ENCODE assay signal across 7 cellular contexts in the genomic region with DNA sequence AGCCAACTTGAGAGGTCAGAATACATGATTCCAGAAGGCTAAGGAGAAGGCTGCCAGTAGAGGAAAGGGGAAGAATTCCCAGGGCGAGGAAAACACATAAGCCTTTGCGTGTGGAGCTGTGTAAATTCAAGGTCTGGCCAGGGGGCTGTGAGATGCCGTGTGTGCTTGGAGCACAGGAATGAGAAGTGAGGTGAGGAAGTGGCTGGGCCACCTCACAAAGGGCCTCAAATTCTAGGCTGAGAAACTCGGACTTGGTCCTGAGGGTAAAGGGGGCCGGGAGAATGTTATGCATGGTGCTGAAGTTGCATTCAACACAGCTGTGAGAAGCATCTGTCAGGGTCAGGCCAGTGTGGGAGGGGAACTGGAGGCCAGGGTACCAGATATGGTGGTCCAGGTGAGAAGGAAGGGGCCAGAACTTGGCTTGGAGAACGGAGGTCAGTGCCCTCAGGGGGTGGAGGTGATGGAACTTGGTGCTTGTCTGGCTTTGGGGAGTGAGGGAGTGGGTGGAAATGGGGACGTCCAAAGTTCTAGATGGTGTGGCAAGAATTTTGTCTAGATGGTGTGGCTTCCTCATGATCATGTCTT. TPM values are rescaled to one million over a fixed set of nuclear protein-coding genes. Genes with fewer than 3 reads are reported as not detected.
DNase-seq lines count a peak whose midpoint lies in the region; ATAC-seq and FAIRE-seq lines count a peak whose summit lies in the region.

No MANE protein-coding gene starts in this region.

- peaks cover 45% of the 10 kb centered on the region for H3K4me1 Mint-ChIP-seq in activated naive CD8-positive, alpha-beta T cell treated with anti-CD3 and anti-CD28 coated beads, Interleukin-2, amount 10 ng/mL, durations not matched to agents 7 days and 5 days
- H3K4me1 Mint-ChIP-seq in stimulated activated naive CD8-positive, alpha-beta T cell treated with anti-CD3 and anti-CD28 coated beads, Interleukin-15, amount 100 ng/mL, for 72 hours = peaks cover 74% of the 10 kb centered on the region

- DNase-seq in activated naive CD8-positive, alpha-beta T cell treated with anti-CD3 and anti-CD28 coated beads, Interleukin-2, amount 10 ng/mL, durations not matched to agents 7 days and 5 days = no peak
- DNase-seq in stimulated activated naive CD8-positive, alpha-beta T cell treated with anti-CD3 and anti-CD28 coated beads, Interleukin-15, amount 100 ng/mL, for 72 hours = no peak
- no peak for DNase-seq in stimulated activated CD4-positive, alpha-beta T cell treated with anti-CD3 and anti-CD28 coated beads, Interleukin-15, amount 100 ng/mL, for 24 hours
- DNase-seq in NCI-H2081 treated with DMSO at 0.1 percent for 48 hours (lab: John Stamatoyannopoulos, UW) (no peak), RCC 7860 (ENCODE audit: low spot score) (no peak)

- POLR2A ChIA-PET in activated naive CD8-positive, alpha-beta T cell treated with anti-CD3 and anti-CD28 coated beads, Interleukin-2, amount 10 ng/mL, durations not matched to agents 7 days and 5 days (lab: Charles Lee) = interaction anchor here (0.9 to 3.8 kb wide), 4 partner anchors 11 to 160 kb away, joined by 4 to 13 read pairs (median 12); a partner anchor contains a TSS

- H3K9ac ChIP-seq in HUES48 (ENCODE audit: low read depth, low read length) (peak overlapping the region; percentile 91), iPS-20b (ENCODE audit: low read depth, low read length) (peak overlapping the region; percentile 97; the same call in 1 of the 2 replicates)

- H3K9me3 ChIP-seq in HUES48 (ENCODE audit: control insufficient read depth, insufficient read depth, low read length) (no peaks in the 10 kb centered on the region), iPS-20b (ENCODE audit: insufficient read depth, low read depth, low read length) (no peaks in the 10 kb centered on the region)

- H3K4me3 ChIP-seq in HUES48 (ENCODE audit: low read depth, low read length) (peak overlapping the region; percentile 88), iPS-20b (ENCODE audit: low read length) (peak overlapping the region; percentile 87)

- no peak overlapping the region for H3K27ac ChIP-seq in HUES48 (ENCODE audit: low read depth, low read length)
- H3K27ac ChIP-seq in iPS-20b (ENCODE audit: low read length) = no peak overlapping the region

- H3K36me3 ChIP-seq in HUES48 (ENCODE audit: control insufficient read depth, insufficient read depth, low read length) = no peaks in the 10 kb centered on the region
- H3K36me3 ChIP-seq in iPS-20b (ENCODE audit: insufficient read depth, low read depth, low read length) = no peaks in the 10 kb centered on the region

- H3K4me1 ChIP-seq in HUES48 (ENCODE audit: control insufficient read depth, insufficient read depth, low read length) = peaks cover 9% of the 10 kb centered on the region
- peaks cover 4% of the 10 kb centered on the region; the same call in 1 of the 2 replicates for H3K4me1 ChIP-seq in iPS-20b (ENCODE audit: insufficient read depth, low read length)

- H3K36me3 Mint-ChIP-seq in activated naive CD8-positive, alpha-beta T cell treated with anti-CD3 and anti-CD28 coated beads, Interleukin-2, amount 10 ng/mL, durations not matched to agents 7 days and 5 days = peaks cover 21% of the 10 kb centered on the region

- peak overlapping the region; percentile 100 for H3K4me3 Mint-ChIP-seq in activated naive CD8-positive, alpha-beta T cell treated with anti-CD3 and anti-CD28 coated beads, Interleukin-2, amount 10 ng/mL, durations not matched to agents 7 days and 5 days
- peak overlapping the region; percentile 96 to 99 for H3K4me3 Mint-ChIP-seq in stimulated activated naive CD8-positive, alpha-beta T cell treated with anti-CD3 and anti-CD28 coated beads, Interleukin-15, amount 100 ng/mL, for 72 hours

- no peak for ATAC-seq in activated naive CD8-positive, alpha-beta T cell treated with anti-CD3 and anti-CD28 coated beads, Interleukin-2, amount 10 ng/mL, durations not matched to agents 7 days and 5 days (ENCODE audit: low read depth)
- ATAC-seq in stimulated activated naive CD8-positive, alpha-beta T cell treated with anti-CD3 and anti-CD28 coated beads, Interleukin-15, amount 100 ng/mL, for 72 hours = no peak

- no peaks in the 10 kb centered on the region for H3K9me3 Mint-ChIP-seq in activated naive CD8-positive, alpha-beta T cell treated with anti-CD3 and anti-CD28 coated beads, Interleukin-2, amount 10 ng/mL, durations not matched to agents 7 days and 5 days
- peaks cover 0 to 6% of the 10 kb centered on the region in 2 donors for H3K9me3 Mint-ChIP-seq in stimulated activated naive CD8-positive, alpha-beta T cell treated with anti-CD3 and anti-CD28 coated beads, Interleukin-15, amount 100 ng/mL, for 72 hours

- H3K27ac Mint-ChIP-seq in activated naive CD8-positive, alpha-beta T cell treated with anti-CD3 and anti-CD28 coated beads, Interleukin-2, amount 10 ng/mL, durations not matched to agents 7 days and 5 days = peak overlapping the region; percentile 100
- peak overlapping the region; percentile 100 for H3K27ac Mint-ChIP-seq in stimulated activated naive CD8-positive, alpha-beta T cell treated with anti-CD3 and anti-CD28 coated beads, Interleukin-15, amount 100 ng/mL, for 72 hours

- no peak for FAIRE-seq in RCC 7860 (lab: Jason Lieb, UNC)

- no peaks in the 10 kb centered on the region for H3K27me3 ChIP-seq in HUES48 (ENCODE audit: control insufficient read depth, insufficient read depth, low read length)
- H3K27me3 ChIP-seq in iPS-20b (ENCODE audit: insufficient read depth, low read length) = no peaks in the 10 kb centered on the region

- peaks cover 3% of the 10 kb centered on the region for H3K27me3 Mint-ChIP-seq in activated naive CD8-positive, alpha-beta T cell treated with anti-CD3 and anti-CD28 coated beads, Interleukin-2, amount 10 ng/mL, durations not matched to agents 7 days and 5 days
- no peaks in the 10 kb centered on the region for H3K27me3 Mint-ChIP-seq in stimulated activated naive CD8-positive, alpha-beta T cell treated with anti-CD3 and anti-CD28 coated beads, Interleukin-15, amount 100 ng/mL, for 72 hours

RNA-seq across cellular contexts. Expression of a gene that starts 4.9 kb away (rescaled TPM):
- 10 to 100 TPM; 56.6 to 59.8 TPM for total RNA-seq in activated naive CD8-positive, alpha-beta T cell treated with anti-CD3 and anti-CD28 coated beads, Interleukin-2, amount 10 ng/mL, durations not matched to agents 7 days and 5 days

RNA-seq across cellular contexts. Expression of a gene that starts 7.5 kb away (rescaled TPM):
- total RNA-seq in activated naive CD8-positive, alpha-beta T cell treated with anti-CD3 and anti-CD28 coated beads, Interleukin-2, amount 10 ng/mL, durations not matched to agents 7 days and 5 days = 10 to 100 TPM; 28.6 to 31.7 TPM

RNA-seq across cellular contexts. Expression of a gene that starts 11.6 kb away (rescaled TPM):
- 1 to 10 TPM; 6.3 to 7.6 TPM for total RNA-seq in activated naive CD8-positive, alpha-beta T cell treated with anti-CD3 and anti-CD28 coated beads, Interleukin-2, amount 10 ng/mL, durations not matched to agents 7 days and 5 days

RNA-seq across cellular contexts. Expression of a gene that starts 12.1 kb away (rescaled TPM):
- 10 to 100 TPM; 12.1 to 13.4 TPM for total RNA-seq in activated naive CD8-positive, alpha-beta T cell treated with anti-CD3 and anti-CD28 coated beads, Interleukin-2, amount 10 ng/mL, durations not matched to agents 7 days and 5 days

RNA-seq across cellular contexts. Expression of a gene that starts 18.9 kb away (rescaled TPM):
- total RNA-seq in activated naive CD8-positive, alpha-beta T cell treated with anti-CD3 and anti-CD28 coated beads, Interleukin-2, amount 10 ng/mL, durations not matched to agents 7 days and 5 days = 100 to 1,000 TPM; 257 to 267 TPM
